In genomic region chr1:34916104-34916503, GRCh38 we compare ENCODE assay signal across 17 cellular contexts. TPM values are rescaled to one million over a fixed set of nuclear protein-coding genes. Genes with fewer than 3 reads are reported as not detected.
A peak's percentile ranks its signal among the peaks of the same experiment; 100 is the strongest.
DNase-seq lines count a peak whose midpoint lies in the region; ATAC-seq and TF ChIP-seq lines count a peak whose summit lies in the region.
"Had no signal": no experiment of that assay in that cellular context is flagged by ENCODE, and none has a peak within 500 bp of the region (broad histone marks: within the 10 kb centered on the region; RNA-seq: fewer than 3 reads in every experiment).

No MANE protein-coding gene starts in this region.

- no peaks in the 10 kb centered on the region for H3K27me3 ChIP-seq in right atrium auricular region
- H3K27me3 ChIP-seq in neuronal stem cell (ENCODE audit: control insufficient read depth in 3 of 3, insufficient read depth in 3 of 3, low read depth in 1 of 3, low read length in 3 of 3) = peaks cover 0 to 11% (median 0%) of the 10 kb centered on the region in 3 experiments
- peaks cover 0 to 17% (median 4%) of the 10 kb centered on the region in 3 donors for H3K27me3 ChIP-seq in sigmoid colon

- no peak overlapping the region for H4K8ac ChIP-seq in neuronal stem cell (ENCODE audit: low read depth, low read length)

- intact Hi-C loops in left cardiac atrium (cut with DNase I) = no loop called here
- intact Hi-C loops in sigmoid colon (cut with DNase I) = no loop called here

- H3K14ac ChIP-seq in neuronal stem cell (ENCODE audit: low read length) = no peak overlapping the region

- H3K27ac ChIP-seq in right atrium auricular region (no peak overlapping the region), neuronal stem cell (replicated peaks; ENCODE audit: low read length) (no peak overlapping the region), sigmoid colon (no peak overlapping the region)

- H3K4ac ChIP-seq in neuronal stem cell (ENCODE audit: low read length) = no peak overlapping the region

- H3K4me1 ChIP-seq in right atrium auricular region (peaks cover 0 to 10% of the 10 kb centered on the region in 2 donors), neuronal stem cell (ENCODE audit: control insufficient read depth in 2 of 2, insufficient read depth in 1 of 2, low read depth in 1 of 2, low read length in 2 of 2) (peaks cover 6 to 10% of the 10 kb centered on the region in 2 donors), sigmoid colon (no peaks in the 10 kb centered on the region)

- no peak overlapping the region for H3K4me2 ChIP-seq in neuronal stem cell (ENCODE audit: insufficient read depth, low read length, poor library complexity, severe bottlenecking)
- H3K4me2 ChIP-seq: GM23338 had no signal

- no peak overlapping the region for H4K91ac ChIP-seq in neuronal stem cell (ENCODE audit: low read depth, low read length, poor library complexity)

- H3K36me3 ChIP-seq in right atrium auricular region (no peaks in the 10 kb centered on the region), neuronal stem cell (replicated peaks in 1 of 2; ENCODE audit: control insufficient read depth in 2 of 2, insufficient read depth in 2 of 2, low read length in 2 of 2) (no peaks in the 10 kb centered on the region), sigmoid colon (no peaks in the 10 kb centered on the region)

- no peak for ATAC-seq in left cardiac atrium
- ATAC-seq: GM23338, HCT116 had no signal

- TF ChIP-seq EP300 in sigmoid colon (IDR thresholded peaks at IDR 0.05) = no peak

- no peak overlapping the region for H2BK120ac ChIP-seq in neuronal stem cell (ENCODE audit: low read depth, low read length)

- H3K9ac ChIP-seq in neuronal stem cell (ENCODE audit: low read depth, low read length, poor library complexity) = no peak overlapping the region

- peak; percentile 21 for DNase-seq in right atrium auricular region (ENCODE audit: low spot score)
- DNase-seq in left cardiac atrium = no peak
- DNase-seq in ecto neural progenitor cell (ENCODE audit: low spot score) = peak; percentile 15
- no peak for DNase-seq in neuronal stem cell (ENCODE audit: low spot score)
- DNase-seq in RKO (ENCODE audit: low spot score) = no peak
- no peak for DNase-seq in 8988T
- DNase-seq in sigmoid colon = no peak
- DNase-seq: C1 segment of cervical spinal cord; Calu3; CD4-positive, alpha-beta memory T cell; COR-L47; GF-D8 had no signal

- H2AFZ ChIP-seq in neuronal stem cell (ENCODE audit: low read length) = no peak overlapping the region
- H2AFZ ChIP-seq: GM23338 had no signal

- no CpG with 5 or more reads among the region's 4 CpGs for WGBS in neuronal stem cell (ENCODE audit: extremely low coverage in 2 of 2, insufficient read length in 2 of 2, insufficient replicate concordance in 1 of 2), 2 donors
- WGBS in sigmoid colon, 2 donors = 82 to 91% methylated on average over 4 of the region's 4 CpGs

- TF ChIP-seq POLR2A in sigmoid colon (IDR thresholded peaks at IDR 0.05) = no peak

- no peaks in the 10 kb centered on the region for H3K9me3 ChIP-seq in right atrium auricular region
- no peaks in the 10 kb centered on the region for H3K9me3 ChIP-seq in neuronal stem cell (replicated peaks in 1 of 2; ENCODE audit: control insufficient read depth in 2 of 2, insufficient read depth in 1 of 2, low read depth in 1 of 2, low read length in 2 of 2)
- H3K9me3 ChIP-seq in sigmoid colon = no peaks in the 10 kb centered on the region

- no peaks in the 10 kb centered on the region for H3K79me1 ChIP-seq in neuronal stem cell (ENCODE audit: low read depth, low read length)

- peak overlapping the region; percentile 27 for H2AK5ac ChIP-seq in neuronal stem cell (ENCODE audit: low read depth, low read length)

- no peak overlapping the region for H2BK12ac ChIP-seq in neuronal stem cell (ENCODE audit: low read length)

- no peak overlapping the region for H3K18ac ChIP-seq in neuronal stem cell (ENCODE audit: low read length)

- no peak overlapping the region for H3K23ac ChIP-seq in neuronal stem cell (ENCODE audit: low read depth, low read length, poor library complexity)

- TF ChIP-seq CTCF in right atrium auricular region (IDR thresholded peaks at IDR 0.05) = no peak
- no peak for TF ChIP-seq CTCF in sigmoid colon (IDR thresholded peaks at IDR 0.05)

- no peak overlapping the region for H2BK15ac ChIP-seq in neuronal stem cell (ENCODE audit: low read length)

- H3K4me3 ChIP-seq in right atrium auricular region (no peak overlapping the region), neuronal stem cell (ENCODE audit: low read length in 2 of 2) (no peak overlapping the region), sigmoid colon (no peak overlapping the region)
- H3K4me3 ChIP-seq: GM23338 had no signal

- no peak overlapping the region for H2BK5ac ChIP-seq in neuronal stem cell (ENCODE audit: low read length)

RNA-seq across cellular contexts. Expression of gene DLGAP3, which starts 13.3 kb away (rescaled TPM):
- total RNA-seq in right atrium auricular region = under 1 TPM in 1 of 2 donors, not detected in 1; 0.43 TPM
- under 1 TPM; 0.18 to 0.38 TPM for total RNA-seq in left cardiac atrium
- polyA plus RNA-seq in neuronal stem cell (2013, experiment 1 of 2) = 1.5 TPM
- 1.6 TPM for polyA plus RNA-seq in neuronal stem cell (2013, experiment 2 of 2)
- total RNA-seq in sigmoid colon = under 1 TPM; 0.36 to 0.68 (median 0.52) TPM
- under 1 TPM in 1 of 3 donors, not detected in 2; 0.63 TPM for polyA plus RNA-seq in sigmoid colon
- total RNA-seq: A172, A673 had no signal
- polyA plus RNA-seq: BJ had no signal

RNA-seq across cellular contexts. Expression of gene SMIM12, which starts 56.6 kb away (rescaled TPM):
- total RNA-seq in right atrium auricular region (10 to 100 TPM; 26.6 to 34.0 TPM), left cardiac atrium (10 to 100 TPM; 40.0 to 68.2 TPM), sigmoid colon (10 to 100 TPM; 18.0 to 25.3 (median 23.7) TPM)
- 15.2 TPM for polyA plus RNA-seq in neuronal stem cell (2013, experiment 1 of 2)
- polyA plus RNA-seq in neuronal stem cell (2013, experiment 2 of 2) = 14.8 TPM
- polyA plus RNA-seq in sigmoid colon = 10 to 100 TPM; 43.2 to 63.1 (median 45.1) TPM

Comparison
In these comparisons a context has a peak if more than half of its experiments do, and no peak if none do; other contexts are left out.
1. DNase-seq: peak in right atrium auricular region (single experiment) and ecto neural progenitor cell (single experiment); none in left cardiac atrium (single experiment), neuronal stem cell (single experiment), RKO (single experiment), 8988T (single experiment) and sigmoid colon (single experiment).